9 cellular contexts compared by ENCODE assay signal in genomic region chr4:101345271-101345595, GRCh38. TPM values are rescaled to one million over a fixed set of nuclear protein-coding genes. Genes with fewer than 3 reads are reported as not detected.
A peak's percentile ranks its signal among the peaks of the same experiment; 100 is the strongest.
DNase-seq lines count a peak whose midpoint lies in the region; ATAC-seq, FAIRE-seq and TF ChIP-seq lines count a peak whose summit lies in the region.
"Had no signal": no experiment of that assay in that cellular context is flagged by ENCODE, and none has a peak within 500 bp of the region (broad histone marks: within the 10 kb centered on the region; RNA-seq: fewer than 3 reads in every experiment).

No MANE protein-coding gene starts in this region.

- intact Hi-C loops in dendritic cell treated with granulocyte-macrophage colony-stimulating factor and Interleukin-4, amounts not matched to agents 40 ng/mL and 50 ng/mL, for 4 days (cut with micrococcal nuclease), result loop anchor here (5.0 to 10.0 kb wide), 6 partner anchors 68 to 1780 kb away; partner anchors contain the start of genes BANK1 and TRMT10A
- intact Hi-C loops in naive thymus-derived CD4-positive, alpha-beta T cell (cut with micrococcal nuclease), result loop anchor here (5.0 to 10.0 kb wide), 13 partner anchors 93 to 1852 kb away; partner anchors contain the start of genes CENPE (in 2 of the 2), LAMTOR3 (in 1 of the 2), MANBA (in 1 of the 2) and NFKB1 (in 1 of the 2)

- no peak for ATAC-seq in naive thymus-derived CD4-positive, alpha-beta T cell

- peaks cover 48% of the 10 kb centered on the region for H3K4me1 Mint-ChIP-seq in dendritic cell treated with granulocyte-macrophage colony-stimulating factor and Interleukin-4, amounts not matched to agents 40 ng/mL and 50 ng/mL, for 4 days (ENCODE audit: low read depth)
- peaks cover 31 to 56% (median 46%) of the 10 kb centered on the region in 7 donors for H3K4me1 Mint-ChIP-seq in naive thymus-derived CD4-positive, alpha-beta T cell

- peak overlapping the region; percentile 86 for H3K4me3 Mint-ChIP-seq in dendritic cell treated with granulocyte-macrophage colony-stimulating factor and Interleukin-4, amounts not matched to agents 40 ng/mL and 50 ng/mL, for 4 days
- H3K4me3 Mint-ChIP-seq in naive thymus-derived CD4-positive, alpha-beta T cell, result peak overlapping the region; percentile 88 to 99 (median 97)

- H3K27me3 ChIP-seq in naive thymus-derived CD4-positive, alpha-beta T cell (ENCODE audit: control insufficient read depth in 2 of 2, insufficient read depth in 2 of 2, low read length in 2 of 2), result no peaks in the 10 kb centered on the region

- H3K36me3 ChIP-seq in naive thymus-derived CD4-positive, alpha-beta T cell (ENCODE audit: control insufficient read depth in 2 of 3, insufficient read depth in 3 of 3, low read length in 3 of 3), result peaks cover 0 to 13% (median 0%) of the 10 kb centered on the region in 3 experiments

- CTCF ChIA-PET in naive thymus-derived CD4-positive, alpha-beta T cell (lab: Charles Lee), result interaction anchor here (0.7 kb wide), 1 partner anchor 1253 kb away, joined by 3 read pairs; no protein-coding TSS in a partner anchor

- in situ Hi-C loops in G401 (cut with HindIII; ENCODE audit: low sequenced_read_pairs), result no loop called here

- no peaks in the 10 kb centered on the region for H3K9me3 ChIP-seq in naive thymus-derived CD4-positive, alpha-beta T cell (ENCODE audit: control insufficient read depth in 2 of 3, low read length in 3 of 3)

- FAIRE-seq in H54 (lab: Jason Lieb, UNC), result no peak
- FAIRE-seq: A204.1 had no signal

- peaks cover 23% of the 10 kb centered on the region for H3K36me3 Mint-ChIP-seq in dendritic cell treated with granulocyte-macrophage colony-stimulating factor and Interleukin-4, amounts not matched to agents 40 ng/mL and 50 ng/mL, for 4 days (ENCODE audit: low read depth)
- H3K36me3 Mint-ChIP-seq in naive thymus-derived CD4-positive, alpha-beta T cell, result peaks cover 0 to 16% (median 0%) of the 10 kb centered on the region in 5 donors

- POLR2A ChIA-PET in naive thymus-derived CD4-positive, alpha-beta T cell (lab: Charles Lee), result interaction anchor here (1.3 kb wide), 1 partner anchor 17 kb away, joined by 5 read pairs; no protein-coding TSS in a partner anchor

- H3K4me3 ChIP-seq in naive thymus-derived CD4-positive, alpha-beta T cell (ENCODE audit: low read length), result peak overlapping the region; percentile 72

- H3K27ac ChIP-seq in naive thymus-derived CD4-positive, alpha-beta T cell (ENCODE audit: low read depth, low read length), result peak overlapping the region; percentile 72

- no peaks in the 10 kb centered on the region for H3K9me3 Mint-ChIP-seq in dendritic cell treated with granulocyte-macrophage colony-stimulating factor and Interleukin-4, amounts not matched to agents 40 ng/mL and 50 ng/mL, for 4 days
- no peaks in the 10 kb centered on the region for H3K9me3 Mint-ChIP-seq in naive thymus-derived CD4-positive, alpha-beta T cell

- H3K4me1 ChIP-seq in naive thymus-derived CD4-positive, alpha-beta T cell (ENCODE audit: control insufficient read depth in 2 of 2, insufficient read depth in 2 of 2, low read length in 2 of 2), result peaks cover 13 to 15% of the 10 kb centered on the region in 2 donors

- H3K27ac Mint-ChIP-seq in dendritic cell treated with granulocyte-macrophage colony-stimulating factor and Interleukin-4, amounts not matched to agents 40 ng/mL and 50 ng/mL, for 4 days, result peak overlapping the region; percentile 94
- H3K27ac Mint-ChIP-seq in naive thymus-derived CD4-positive, alpha-beta T cell, result peak overlapping the region; percentile 11 to 91 (median 83)

- DNase-seq in DMS153 (lab: John Stamatoyannopoulos, UW) (peak; percentile 11), DMS153 treated with DMSO at 0.1 percent for 48 hours (lab: John Stamatoyannopoulos, UW; ENCODE audit: unreplicated experiment) (no peak), SIG-M5 treated with dmso at 0.1 percent for 504 hours (lab: John Stamatoyannopoulos, UW; ENCODE audit: unreplicated experiment) (peak; percentile 61), G401 (ENCODE audit: low spot score) (no peak), H54 (ENCODE audit: insufficient read length, low spot score) (no peak), cerebellar nuclear complex (lab: John Stamatoyannopoulos, UW) (no peak)
- peak in 3 of 9 donors; percentile 9 to 18 (median 14) for DNase-seq in naive thymus-derived CD4-positive, alpha-beta T cell

- no peak for TF ChIP-seq POLR2A in H54 (IDR thresholded peaks at IDR 0.05; ENCODE audit: low read depth, low read length)

- peaks cover 5% of the 10 kb centered on the region for H3K27me3 Mint-ChIP-seq in dendritic cell treated with granulocyte-macrophage colony-stimulating factor and Interleukin-4, amounts not matched to agents 40 ng/mL and 50 ng/mL, for 4 days
- H3K27me3 Mint-ChIP-seq in naive thymus-derived CD4-positive, alpha-beta T cell, result peaks cover 5 to 61% (median 10%) of the 10 kb centered on the region in 5 donors

RNA-seq across cellular contexts. Expression of gene PPP3CA, which starts 2.1 kb away (rescaled TPM):
- total RNA-seq in naive thymus-derived CD4-positive, alpha-beta T cell, result 10 to 100 TPM; 14.7 to 30.9 (median 23.8) TPM
- polyA plus RNA-seq in naive thymus-derived CD4-positive, alpha-beta T cell, result 1 to 10 TPM; 2.9 to 5.6 TPM
- 0.06 and 0.75 TPM in 2 replicates for total RNA-seq in G401 (2014; rRNA removed; shearing (Covaris generic))

Comparison
In these comparisons a context has a peak if more than half of its experiments do, and no peak if none do; other contexts are left out.
1. DNase-seq: peak in DMS153 (single experiment) and SIG-M5 treated with dmso at 0.1 percent for 504 hours (single experiment); none in DMS153 treated with DMSO at 0.1 percent for 48 hours (single experiment), G401 (single experiment), H54 (single experiment) and cerebellar nuclear complex (0 of 2).